ENCODE assay signal across 16 cellular contexts in genomic region chr1:37862330-37862729, GRCh38. TPM values are rescaled to one million over a fixed set of nuclear protein-coding genes. Genes with fewer than 3 reads are reported as not detected.
DNase-seq lines count a peak whose midpoint lies in the region; ATAC-seq lines count a peak whose summit lies in the region.
"Had no signal": no experiment of that assay in that cellular context is flagged by ENCODE, and none has a peak within 500 bp of the region (broad histone marks: within the 10 kb centered on the region; RNA-seq: fewer than 3 reads in every experiment).

No MANE protein-coding gene starts in this region.

- H3K4me3 Mint-ChIP-seq in activated T-cell treated with anti-CD3 and anti-CD28 coated beads, Interleukin-2, amount 50 U/mL, for 24 hours = no peak overlapping the region
- H3K4me3 Mint-ChIP-seq in effector memory CD8-positive, alpha-beta T cell = no peak overlapping the region

- H3K4me1 Mint-ChIP-seq in activated T-cell treated with anti-CD3 and anti-CD28 coated beads, Interleukin-2, amount 50 U/mL, for 24 hours (ENCODE audit: low read depth) = peaks cover 44% of the 10 kb centered on the region
- peaks cover 9 to 14% of the 10 kb centered on the region in 2 donors for H3K4me1 Mint-ChIP-seq in effector memory CD8-positive, alpha-beta T cell (ENCODE audit: low read depth in 2 of 2)

- no peak for DNase-seq in activated T-cell treated with anti-CD3 and anti-CD28 coated beads, Interleukin-2, amount 50 U/mL, for 24 hours
- DNase-seq in activated T-cell treated with anti-CD3 and anti-CD28 coated beads for 4 hours (no peak), NCI-H2227 treated with DMSO at 0.1 percent for 48 hours (lab: John Stamatoyannopoulos, UW) (peak; percentile 78), T47D (ENCODE audit: low read depth in 1 of 2, low spot score in 1 of 2) (peak; percentile 10 to 67), skeletal muscle cell (ENCODE audit: low read depth) (peak; percentile 50), NCI-H1048 (lab: John Stamatoyannopoulos, UW) (no peak), mesenteric fat pad (ENCODE audit: low spot score) (no peak)
- no peak for DNase-seq in effector memory CD8-positive, alpha-beta T cell
- DNase-seq: activated CD4-positive, alpha-beta T cell treated with anti-CD3 and anti-CD28 coated beads, Interleukin-2, amount 50 U/mL, for 1 hour; activated effector memory CD4-positive, alpha-beta T cell treated with Interleukin-2 at 50 U/mL for 16 hours; Kasumi-1; naive B cell; NCI-H2029 treated with DMSO at 0.1 percent for 48 hours; NCI-H774; Right ventricle myocardium superior had no signal

- no peak for ATAC-seq in effector memory CD8-positive, alpha-beta T cell (replicated peaks)

- H3K4me3 ChIP-seq in skeletal muscle cell (ENCODE audit: low read depth, low read length) = no peak overlapping the region
- H3K4me3 ChIP-seq: thoracic aorta had no signal

- peaks cover 71% of the 10 kb centered on the region for H3K36me3 Mint-ChIP-seq in activated T-cell treated with anti-CD3 and anti-CD28 coated beads, Interleukin-2, amount 50 U/mL, for 24 hours (ENCODE audit: low read depth)
- H3K36me3 Mint-ChIP-seq in effector memory CD8-positive, alpha-beta T cell (ENCODE audit: insufficient read depth) = peaks cover 48% of the 10 kb centered on the region

- H3K27ac Mint-ChIP-seq in activated T-cell treated with anti-CD3 and anti-CD28 coated beads, Interleukin-2, amount 50 U/mL, for 24 hours = peak overlapping the region; percentile 86
- H3K27ac Mint-ChIP-seq in effector memory CD8-positive, alpha-beta T cell = no peak overlapping the region

- H3K9me3 Mint-ChIP-seq in activated T-cell treated with anti-CD3 and anti-CD28 coated beads, Interleukin-2, amount 50 U/mL, for 24 hours = no peaks in the 10 kb centered on the region
- no peaks in the 10 kb centered on the region for H3K9me3 Mint-ChIP-seq in effector memory CD8-positive, alpha-beta T cell
- H3K9me3 Mint-ChIP-seq: naive B cell had no signal

- H3K27me3 Mint-ChIP-seq in activated T-cell treated with anti-CD3 and anti-CD28 coated beads, Interleukin-2, amount 50 U/mL, for 24 hours = no peaks in the 10 kb centered on the region
- no peaks in the 10 kb centered on the region for H3K27me3 Mint-ChIP-seq in effector memory CD8-positive, alpha-beta T cell
- H3K27me3 Mint-ChIP-seq: naive B cell had no signal

- in situ Hi-C loops in T47D (cut with HindIII; ENCODE audit: low pct_unique_long_range_greater_than_20kb, low sequenced_read_pairs) = no loop called here

RNA-seq across cellular contexts. Expression of gene MTF1, which starts 2.9 kb away (rescaled TPM):
- 34.1 TPM for total RNA-seq in mesenteric fat pad

RNA-seq across cellular contexts. Expression of gene YRDC, which starts 54.3 kb away (rescaled TPM):
- total RNA-seq in mesenteric fat pad = 16.2 TPM

RNA-seq across cellular contexts. Expression of gene C1orf122, which starts 54.7 kb away (rescaled TPM):
- total RNA-seq in mesenteric fat pad = 44.9 TPM

Comparison
In these comparisons a context has a peak if more than half of its experiments do, and no peak if none do; other contexts are left out.
1. DNase-seq: peak in NCI-H2227 treated with DMSO at 0.1 percent for 48 hours (single experiment), T47D (2 of 2) and skeletal muscle cell (single experiment); none in activated T-cell treated with anti-CD3 and anti-CD28 coated beads, Interleukin-2, amount 50 U/mL, for 24 hours (single experiment), activated T-cell treated with anti-CD3 and anti-CD28 coated beads for 4 hours (single experiment), NCI-H1048 (single experiment), mesenteric fat pad (single experiment) and effector memory CD8-positive, alpha-beta T cell (0 of 3).